In the genomic region with DNA sequence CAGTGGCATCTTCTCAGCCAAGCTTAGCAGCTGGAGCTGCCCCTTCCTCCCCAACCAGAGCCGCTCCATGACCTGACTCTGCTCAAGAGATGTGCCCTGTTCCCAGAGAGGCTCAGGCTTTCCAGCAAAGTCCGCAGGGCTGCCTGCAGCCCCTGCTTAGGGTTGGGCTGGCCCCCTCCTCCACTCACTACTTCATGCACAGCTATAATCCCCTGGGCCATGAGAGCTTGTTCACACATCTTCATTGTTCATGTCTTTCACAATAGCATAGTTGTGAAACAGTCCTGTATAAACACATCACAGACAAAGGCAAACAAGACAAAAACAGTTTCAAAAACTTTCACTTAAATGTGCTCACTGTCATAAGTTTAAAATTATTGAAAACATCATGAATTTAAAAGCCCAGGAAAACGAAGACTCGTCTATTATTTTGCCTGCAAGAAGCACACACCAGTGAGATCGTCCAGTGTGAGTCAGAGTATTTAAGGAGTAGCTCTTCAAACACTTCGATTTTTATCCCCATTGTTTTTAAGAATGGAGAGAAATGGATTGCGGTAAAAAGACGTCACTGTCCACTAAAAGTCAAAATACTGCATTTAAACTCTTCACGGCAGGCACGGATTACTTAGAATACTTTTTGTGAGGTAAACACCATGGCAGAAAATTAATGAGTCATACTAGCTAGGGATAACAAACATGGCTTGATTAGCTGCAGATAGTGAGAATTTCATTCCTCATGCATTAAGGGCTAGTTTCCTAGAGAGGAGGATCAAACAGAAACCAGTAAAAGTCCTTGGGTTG, we compare ENCODE assay signal across 10 cellular contexts. TPM values are rescaled to one million over a fixed set of nuclear protein-coding genes. Genes with fewer than 3 reads are reported as not detected.
DNase-seq lines count a peak whose midpoint lies in the region; ATAC-seq and TF ChIP-seq lines count a peak whose summit lies in the region.
"Had no signal": no experiment of that assay in that cellular context is flagged by ENCODE, and none has a peak within 500 bp of the region (broad histone marks: within the 10 kb centered on the region; RNA-seq: fewer than 3 reads in every experiment).

No MANE protein-coding gene starts in this region.

- TF ChIP-seq CTCF in fibroblast of pulmonary artery (IDR thresholded peaks at IDR 0.05; ENCODE audit: low read length, missing control alignments), result no peak

- no peak overlapping the region for H3K4me3 ChIP-seq in fibroblast of pulmonary artery (replicated peaks; ENCODE audit: low read depth, low read length)
- H3K4me3 ChIP-seq: psoas muscle had no signal

- DNase-seq in EH (ENCODE audit: low read depth) (peak; percentile 88), RPMI7951 (ENCODE audit: low read depth) (peak; percentile 44), fibroblast of pulmonary artery (ENCODE audit: low read depth) (peak; percentile 88), retina (peak; percentile 43), OCI-M1 (lab: John Stamatoyannopoulos, UW) (no peak), NCI-H524 (lab: John Stamatoyannopoulos, UW) (no peak)
- DNase-seq: psoas muscle had no signal

- ATAC-seq in GM21390 (IDR thresholded peaks at IDR 0.05; ENCODE audit: unreplicated experiment) (no peak), HG02981 (IDR thresholded peaks at IDR 0.05; ENCODE audit: unreplicated experiment) (no peak)

RNA-seq across cellular contexts. Expression of a gene that starts 40.7 kb away (rescaled TPM):
- 12.6 and 16.8 TPM in 2 replicates for total RNA-seq in RPMI7951 (2014; rRNA removed; shearing (Covaris generic))
- total RNA-seq: HT-29 had no signal

Comparison
In these comparisons a context has a peak if more than half of its experiments do, and no peak if none do; other contexts are left out.
1. DNase-seq: peak in EH (single experiment), RPMI7951 (single experiment), fibroblast of pulmonary artery (single experiment) and retina (single experiment); none in OCI-M1 (single experiment) and NCI-H524 (0 of 2).